Comparison of ENCODE assay signal across 1 cellular context in genomic region chr16:66872927-66873684, GRCh38.
TF ChIP-seq lines count a peak whose summit lies in the region.

No MANE protein-coding gene starts in this region.

TF ChIP-seq in K562, 482 proteins besides CTCF, POLR2A, EP300 and RAD21 (continued from another document):
- TF ChIP-seq ARID3A (IDR thresholded peaks at IDR 0.05; ENCODE audit: borderline replicate concordance, low read depth, low read length), result no peak
- TF ChIP-seq STAT5A (IDR thresholded peaks at IDR 0.05; ENCODE audit: borderline replicate concordance, low read length), result no peak; the same call in 1 of the 2 replicates
- no peak for TF ChIP-seq ZNF639 (CRISPR knock-in tag; conservative IDR thresholded peaks at IDR 0.05 in 1 of 2, IDR thresholded peaks at IDR 0.05 in 1 of 2)
